Comparison of ENCODE assay signal across 24 cellular contexts in genomic region chr6:135617222-135617621, GRCh38.
"Had no signal": no experiment of that assay in that cellular context is flagged by ENCODE, and none has a peak within 500 bp of the region (broad histone marks: within the 10 kb centered on the region; RNA-seq: fewer than 3 reads in every experiment).

No MANE protein-coding gene starts in this region.

- H3K27ac Mint-ChIP-seq: IgD-negative memory B cell had no signal

- H3K27me3 ChIP-seq: Peyer's patch had no signal

- H3K4me3 ChIP-seq: PC-9, Peyer's patch, SJCRH30 had no signal

- H3K4me1 ChIP-seq: Peyer's patch, SJCRH30 had no signal

- H3K27ac ChIP-seq: HL-60, PC-9, Peyer's patch, SJCRH30 had no signal

- H3K4me2 ChIP-seq: PC-9 had no signal

- H3K4me3 Mint-ChIP-seq: IgD-negative memory B cell had no signal

- DNase-seq: KBM-7; MV-4-11; NCI-H1048; NCI-H1105; NCI-H1417; NCI-H1436 treated with DMSO at 0.1 percent for 48 hours; NCI-H1694; NCI-H187 treated with DMSO at 0.1 percent for 48 hours; NCI-H2029 treated with DMSO at 0.1 percent for 48 hours; NCI-H2227 treated with DMSO at 0.1 percent for 48 hours; NCI-H446; NCI-H510A; NCI-H524 treated with DMSO at 0.1 percent for 48 hours; NCI-H774; NK-92 treated with Interleukin-12 subunit alpha and Interleukin-12 subunit beta, amount 100 ng/mL, for 24 hours; OCI-M1; Peyer's patch; SHP77 treated with DMSO at 0.1 percent for 48 hours; SJCRH30; T-helper 1 cell had no signal

- ATAC-seq: Right ventricle myocardium inferior had no signal

- H2AFZ ChIP-seq: PC-9 had no signal

- H3K4me1 Mint-ChIP-seq: IgD-negative memory B cell had no signal

- H3K36me3 ChIP-seq: Peyer's patch, SJCRH30 had no signal
